In the genomic region with DNA sequence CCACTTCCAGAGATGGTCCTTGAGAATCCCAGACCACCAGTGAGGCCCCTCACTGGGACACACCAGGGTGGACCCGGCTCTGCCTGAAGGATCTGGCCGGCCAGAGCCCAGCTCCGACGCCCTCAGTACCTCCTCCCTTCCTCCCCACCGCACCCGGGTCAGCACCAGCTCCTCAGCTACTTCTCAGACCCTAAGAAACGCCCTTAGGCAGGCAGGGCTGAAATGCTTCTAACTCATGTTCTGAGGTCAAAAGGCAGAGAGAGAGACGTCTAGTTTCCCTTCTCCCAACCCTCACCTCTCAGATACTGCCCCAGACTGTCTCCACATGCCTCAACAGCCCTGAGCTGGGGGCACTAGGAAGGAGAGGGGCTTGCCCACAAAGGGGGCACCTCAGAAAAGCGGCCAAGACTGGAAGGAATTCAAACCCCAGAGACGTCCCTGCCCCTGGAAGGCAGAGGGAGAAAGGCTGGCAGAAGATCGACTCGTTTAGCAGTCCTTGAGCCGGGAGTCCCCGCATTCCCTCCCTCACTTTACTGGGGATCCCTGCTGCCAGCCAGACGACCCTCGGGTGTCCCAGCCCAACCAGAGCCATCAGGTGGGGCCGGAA, we compare ENCODE assay signal across 20 cellular contexts. TPM values are rescaled to one million over a fixed set of nuclear protein-coding genes. Genes with fewer than 3 reads are reported as not detected.
DNase-seq lines count a peak whose midpoint lies in the region; ATAC-seq and TF ChIP-seq lines count a peak whose summit lies in the region.
"Had no signal": no experiment of that assay in that cellular context is flagged by ENCODE, and none has a peak within 500 bp of the region (broad histone marks: within the 10 kb centered on the region; RNA-seq: fewer than 3 reads in every experiment).

No MANE protein-coding gene starts in this region.

- H3K9ac ChIP-seq in HUES6 (ENCODE audit: low read length) = peak overlapping the region; percentile 4

- peak in 1 of 10 donors; percentile 23 for DNase-seq in dorsolateral prefrontal cortex
- peak; percentile 86 for DNase-seq in mesenteric fat pad (ENCODE audit: low spot score)
- peak; percentile 66 for DNase-seq in spleen
- DNase-seq in T-cell = no peak
- DNase-seq in GM20000 (ENCODE audit: low spot score) = no peak
- no peak for DNase-seq in HUDEP-2 (lab: John Stamatoyannopoulos, UW; ENCODE audit: unreplicated experiment in 76 of 76)
- DNase-seq: activated CD8-positive, alpha-beta T cell treated with anti-CD3 and anti-CD28 coated beads, Interleukin-2, amount 10 ng/mL, durations not matched to agents 7 days and 5 days; CD4-positive, CD25-positive, alpha-beta regulatory T cell; central memory CD4-positive, alpha-beta T cell; GF-D8; NCI-H2107; SIG-M5 had no signal

- no peaks in the 10 kb centered on the region for H3K9me3 ChIP-seq in HUES6 (ENCODE audit: control insufficient read depth, insufficient read depth, low read depth, low read length)
- no peaks in the 10 kb centered on the region for H3K9me3 ChIP-seq in spleen
- H3K9me3 ChIP-seq: heart right ventricle, MG63 had no signal

- H3K4me1 ChIP-seq in HUES6 (ENCODE audit: control insufficient read depth, insufficient read depth, low read length) = peaks cover 31% of the 10 kb centered on the region
- H3K4me1 ChIP-seq in spleen = peaks cover 0 to 7% (median 4%) of the 10 kb centered on the region in 6 donors

- peaks cover 3 to 6% (median 4%) of the 10 kb centered on the region in 3 donors for H3K4me1 Mint-ChIP-seq in T-cell

- H3K9me3 Mint-ChIP-seq in T-cell = no peaks in the 10 kb centered on the region
- H3K9me3 Mint-ChIP-seq: activated naive CD4-positive, alpha-beta T cell treated with anti-CD3 and anti-CD28 coated beads for 36 hours; stimulated activated naive CD8-positive, alpha-beta T cell treated with anti-CD3 and anti-CD28 coated beads, Interleukin-15, Interleukin-2, amounts not matched to agents 100 ng/mL and 50 ng/mL, for 24 hours had no signal

- POLR2A ChIA-PET in T-cell (lab: Charles Lee) = no interaction called here

- ATAC-seq in T-cell (replicated peaks in 1 of 4) = no peak

- H3K36me3 ChIP-seq in HUES6 (ENCODE audit: control insufficient read depth, insufficient read depth, low read length) (no peaks in the 10 kb centered on the region), spleen (no peaks in the 10 kb centered on the region)
- H3K36me3 ChIP-seq: heart right ventricle, MG63 had no signal

- 27 to 65% (median 42%) methylated on average over 8 to 17 of the region's 17 CpGs for WGBS in spleen, 5 donors

- H3K4me3 Mint-ChIP-seq in T-cell = peak overlapping the region in 1 of 3 donors; percentile 44
- H3K4me3 Mint-ChIP-seq: activated CD8-positive, alpha-beta T cell treated with anti-CD3 and anti-CD28 coated beads, Interleukin-2, amount 10 ng/mL, durations not matched to agents 7 days and 5 days; activated naive CD4-positive, alpha-beta T cell treated with anti-CD3 and anti-CD28 coated beads for 36 hours; stimulated activated naive CD8-positive, alpha-beta T cell treated with anti-CD3 and anti-CD28 coated beads, Interleukin-15, Interleukin-2, amounts not matched to agents 100 ng/mL and 50 ng/mL, for 24 hours had no signal

- no peak overlapping the region for H3K27ac Mint-ChIP-seq in T-cell
- H3K27ac Mint-ChIP-seq: activated CD8-positive, alpha-beta T cell treated with anti-CD3 and anti-CD28 coated beads, Interleukin-2, amount 10 ng/mL, durations not matched to agents 7 days and 5 days; activated naive CD4-positive, alpha-beta T cell treated with anti-CD3 and anti-CD28 coated beads for 36 hours; CD4-positive, CD25-positive, alpha-beta regulatory T cell had no signal

- TF ChIP-seq CTCF in dorsolateral prefrontal cortex (IDR thresholded peaks at IDR 0.05 in 54 of 56, conservative IDR thresholded peaks at IDR 0.05 in 2 of 56; ENCODE audit: low read depth in 1 of 56, partially characterized antibody in 56 of 56) (no peak), spleen (IDR thresholded peaks at IDR 0.05 in 8 of 11, conservative IDR thresholded peaks at IDR 0.05 in 3 of 11) (no peak), GM20000 (IDR thresholded peaks at IDR 0.05; ENCODE audit: extremely low read depth, missing control alignments) (no peak)

- H3K27ac ChIP-seq in HUES6 (ENCODE audit: low read depth, low read length) (no peak overlapping the region), dorsolateral prefrontal cortex (peak overlapping the region in 1 of 59 donors; percentile 33), spleen (no peak overlapping the region)
- H3K27ac ChIP-seq: heart right ventricle, HL-60 had no signal

- H3K27me3 ChIP-seq in HUES6 (ENCODE audit: control insufficient read depth, insufficient read depth, low read length) = peaks cover 39% of the 10 kb centered on the region
- H3K27me3 ChIP-seq in dorsolateral prefrontal cortex = peaks cover 0 to 43% (median 11%) of the 10 kb centered on the region in 45 donors
- H3K27me3 ChIP-seq in spleen (replicated peaks in 1 of 7) = peaks cover 0 to 61% (median 25%) of the 10 kb centered on the region in 7 donors
- H3K27me3 ChIP-seq: MG63 had no signal

- H3K27me3 Mint-ChIP-seq in T-cell = peaks cover 39 to 43% of the 10 kb centered on the region in 2 donors

- intact Hi-C loops in dorsolateral prefrontal cortex (cut with DNase I) = no loop called here
- intact Hi-C loops in spleen (cut with DNase I; ENCODE audit: low total_unique reads) = no loop called here

- H3K36me3 Mint-ChIP-seq in T-cell = no peaks in the 10 kb centered on the region
- H3K36me3 Mint-ChIP-seq: CD4-positive, CD25-positive, alpha-beta regulatory T cell had no signal

- H3K4me3 ChIP-seq in HUES6 (ENCODE audit: low read depth, low read length) (peak overlapping the region; percentile 70), dorsolateral prefrontal cortex (peak overlapping the region in 34 of 59 donors; percentile 1 to 51 (median 28)), spleen (peak overlapping the region in 2 of 8 donors; percentile 1 to 32)
- H3K4me3 ChIP-seq: MG63 had no signal

- TF ChIP-seq POLR2A in spleen (IDR thresholded peaks at IDR 0.05) = no peak

- CTCF ChIA-PET in T-cell (lab: Charles Lee) = interaction anchor here in 1 of 2 donors (0.6 kb wide), 1 partner anchor 26 kb away, joined by 3 read pairs; no protein-coding TSS in a partner anchor

RNA-seq across cellular contexts. Expression of a gene that starts 0.5 kb away (rescaled TPM):
- 10 to 100 TPM in 49 of 120 experiments, 1 to 10 TPM in 70, under 1 TPM in 1; 0.77 to 58.6 (median 8.7) TPM for total RNA-seq in dorsolateral prefrontal cortex
- total RNA-seq in mesenteric fat pad = 0.19 TPM
- total RNA-seq in spleen = not detected
- under 1 TPM in 1 of 3 donors, not detected in 2; 0.12 TPM for polyA plus RNA-seq in spleen
- total RNA-seq in T-cell = not detected
- total RNA-seq: activated CD8-positive, alpha-beta T cell treated with anti-CD3 and anti-CD28 coated beads, Interleukin-2, amount 10 ng/mL, durations not matched to agents 7 days and 5 days; activated naive CD4-positive, alpha-beta T cell treated with anti-CD3 and anti-CD28 coated beads for 36 hours; CD4-positive, CD25-positive, alpha-beta regulatory T cell; H4 had no signal
- polyA plus RNA-seq: CD4-positive, CD25-positive, alpha-beta regulatory T cell had no signal

RNA-seq across cellular contexts. Expression of a gene that starts 3.4 kb away (rescaled TPM):
- total RNA-seq in dorsolateral prefrontal cortex = 1 to 10 TPM in 4 of 120 experiments, under 1 TPM in 92, not detected in 24; 0.03 to 2.4 (median 0.18) TPM
- total RNA-seq in mesenteric fat pad = not detected
- total RNA-seq in spleen = not detected
- not detected for polyA plus RNA-seq in spleen
- not detected for total RNA-seq in T-cell
- total RNA-seq: activated CD8-positive, alpha-beta T cell treated with anti-CD3 and anti-CD28 coated beads, Interleukin-2, amount 10 ng/mL, durations not matched to agents 7 days and 5 days; activated naive CD4-positive, alpha-beta T cell treated with anti-CD3 and anti-CD28 coated beads for 36 hours; CD4-positive, CD25-positive, alpha-beta regulatory T cell; H4; heart right ventricle had no signal
- polyA plus RNA-seq: CD4-positive, CD25-positive, alpha-beta regulatory T cell; esophagus; heart right ventricle had no signal

Comparison
In these comparisons a context has a peak if more than half of its experiments do, and no peak if none do; other contexts are left out.
1. DNase-seq: peak in mesenteric fat pad (single experiment) and spleen (single experiment); none in T-cell (0 of 34), GM20000 (single experiment) and HUDEP-2 (0 of 76).